Comparison of ENCODE assay signal across 13 cellular contexts in genomic region chr6:31578461-31579118, GRCh38. TPM values are rescaled to one million over a fixed set of nuclear protein-coding genes. Genes with fewer than 3 reads are reported as not detected.
DNase-seq lines count a peak whose midpoint lies in the region; ATAC-seq and TF ChIP-seq lines count a peak whose summit lies in the region.
"Had no signal": no experiment of that assay in that cellular context is flagged by ENCODE, and none has a peak within 500 bp of the region (broad histone marks: within the 10 kb centered on the region; RNA-seq: fewer than 3 reads in every experiment).

No MANE protein-coding gene starts in this region.

- BruUV-seq in MCF 10A (replicated peaks; lab: Mats Ljungman, UMichigan), result no TSS peak

- H3K27ac ChIP-seq in breast epithelium, result no peak overlapping the region
- no peak overlapping the region for H3K27ac ChIP-seq in RWPE1
- no peak overlapping the region for H3K27ac ChIP-seq in endodermal cell (ENCODE audit: low read depth, low read length)
- H3K27ac ChIP-seq in upper lobe of right lung, result no peak overlapping the region

- H3K36me3 Mint-ChIP-seq in MCF 10A (ENCODE audit: insufficient read depth, unreplicated experiment) (peaks cover 7% of the 10 kb centered on the region), endodermal cell (ENCODE audit: low read depth) (no peaks in the 10 kb centered on the region)
- peaks cover 83% of the 10 kb centered on the region for H3K36me3 Mint-ChIP-seq in stimulated activated effector memory CD8-positive, alpha-beta T cell treated with anti-CD3 and anti-CD28 coated beads, Interleukin-12 subunit alpha, Interleukin-12 subunit beta, amount 100 ng/mL, for 72 hours

- H3K9ac ChIP-seq in endodermal cell (ENCODE audit: extremely low read depth, low read length, poor library complexity, severe bottlenecking), result no peak overlapping the region

- no peaks in the 10 kb centered on the region for H3K9me3 Mint-ChIP-seq in MCF 10A (ENCODE audit: unreplicated experiment)
- no peaks in the 10 kb centered on the region for H3K9me3 Mint-ChIP-seq in endodermal cell
- no peaks in the 10 kb centered on the region for H3K9me3 Mint-ChIP-seq in stimulated activated effector memory CD8-positive, alpha-beta T cell treated with anti-CD3 and anti-CD28 coated beads, Interleukin-12 subunit alpha, Interleukin-12 subunit beta, amount 100 ng/mL, for 72 hours

- ATAC-seq in stimulated activated effector memory CD8-positive, alpha-beta T cell treated with anti-CD3 and anti-CD28 coated beads, Interleukin-12 subunit alpha, Interleukin-12 subunit beta, amount 100 ng/mL, for 72 hours, result no peak
- ATAC-seq in upper lobe of right lung, result no peak
- ATAC-seq: SK-N-SH treated with all-trans-retinoic acid at 6 μM for 48 hours had no signal

- H3K4me3 Mint-ChIP-seq in MCF 10A (ENCODE audit: unreplicated experiment) (no peak overlapping the region), endodermal cell (no peak overlapping the region)
- peak overlapping the region; percentile 97 for H3K4me3 Mint-ChIP-seq in stimulated activated effector memory CD8-positive, alpha-beta T cell treated with anti-CD3 and anti-CD28 coated beads, Interleukin-12 subunit alpha, Interleukin-12 subunit beta, amount 100 ng/mL, for 72 hours

- H3K4me3 ChIP-seq in breast epithelium, result no peak overlapping the region
- H3K4me3 ChIP-seq in endodermal cell (ENCODE audit: low read length), result no peak overlapping the region
- H3K4me3 ChIP-seq in upper lobe of right lung, result no peak overlapping the region

- H3K9me3 ChIP-seq in breast epithelium (no peaks in the 10 kb centered on the region), endodermal cell (ENCODE audit: control insufficient read depth, low read length) (no peaks in the 10 kb centered on the region), upper lobe of right lung (no peaks in the 10 kb centered on the region)

- DNase-seq in MCF 10A (ENCODE audit: unreplicated experiment), result peak; percentile 65
- no peak for DNase-seq in breast epithelium (ENCODE audit: low spot score in 2 of 2)
- DNase-seq in RWPE1 (ENCODE audit: low spot score), result peak; percentile 84
- DNase-seq in endodermal cell, result peak; percentile 68
- DNase-seq in stimulated activated effector memory CD8-positive, alpha-beta T cell treated with anti-CD3 and anti-CD28 coated beads, Interleukin-12 subunit alpha, Interleukin-12 subunit beta, amount 100 ng/mL, for 72 hours (ENCODE audit: low spot score in 2 of 2), result peak in 1 of 2 donors; percentile 54
- DNase-seq in upper lobe of right lung, result no peak
- no peak for DNase-seq in DMS 273 (lab: John Stamatoyannopoulos, UW; ENCODE audit: unreplicated experiment)
- DNase-seq in HuH-7.5 (ENCODE audit: low spot score), result no peak
- DNase-seq: activated gamma-delta T cell treated with Interleukin-2 at 50 U/mL for 16 hours, IMR-90, kidney had no signal

- TF ChIP-seq POLR2A in breast epithelium (IDR thresholded peaks at IDR 0.05), result no peak

- H3K27me3 ChIP-seq in breast epithelium (no peaks in the 10 kb centered on the region), endodermal cell (ENCODE audit: control insufficient read depth, insufficient read depth, low read length, poor library complexity, severe bottlenecking) (peaks cover 5% of the 10 kb centered on the region), upper lobe of right lung (no peaks in the 10 kb centered on the region)

- peaks cover 10% of the 10 kb centered on the region for H3K4me1 Mint-ChIP-seq in MCF 10A (ENCODE audit: insufficient read depth, unreplicated experiment)
- H3K4me1 Mint-ChIP-seq in endodermal cell, result peaks cover 20% of the 10 kb centered on the region
- peaks cover 67% of the 10 kb centered on the region for H3K4me1 Mint-ChIP-seq in stimulated activated effector memory CD8-positive, alpha-beta T cell treated with anti-CD3 and anti-CD28 coated beads, Interleukin-12 subunit alpha, Interleukin-12 subunit beta, amount 100 ng/mL, for 72 hours

- H3K27me3 Mint-ChIP-seq in MCF 10A (ENCODE audit: insufficient read depth, unreplicated experiment) (peaks cover 12% of the 10 kb centered on the region), endodermal cell (ENCODE audit: insufficient read depth) (peaks cover 51% of the 10 kb centered on the region)

- TF ChIP-seq CTCF in MCF 10A (IDR thresholded peaks at IDR 0.05; ENCODE audit: unreplicated experiment) (no peak), breast epithelium (IDR thresholded peaks at IDR 0.05) (no peak), RWPE1 (conservative IDR thresholded peaks at IDR 0.05; ENCODE audit: low read depth) (no peak), endodermal cell (conservative IDR thresholded peaks at IDR 0.05) (no peak), upper lobe of right lung (IDR thresholded peaks at IDR 0.05) (no peak)

- WGBS in endodermal cell (ENCODE audit: insufficient coverage in 1 of 2, insufficient read length in 1 of 2), 2 experiments, result 85 to 90% methylated on average over 8 to 9 of the region's 9 CpGs

- POLR2A ChIA-PET in MCF 10A (lab: Yijun Ruan, JAX), result interaction anchor here (0.5 to 1.7 kb wide), 9 partner anchors 9 to 1349 kb away, joined by 3 to 10 read pairs (median 4); partner anchors contain the start of genes ATP6V1G2, DDX39B and GPANK1
- POLR2A ChIA-PET in RWPE1 (lab: Yijun Ruan, JAX; ENCODE audit: low non-redundant PET), result no interaction called here

- H3K36me3 ChIP-seq in breast epithelium, result no peaks in the 10 kb centered on the region
- H3K36me3 ChIP-seq in endodermal cell (ENCODE audit: control insufficient read depth, insufficient read depth, low read length), result no peaks in the 10 kb centered on the region
- no peaks in the 10 kb centered on the region for H3K36me3 ChIP-seq in upper lobe of right lung

- CTCF ChIA-PET in MCF 10A (lab: Yijun Ruan, JAX), result interaction anchor here (0.9 to 18.9 kb wide), 3 partner anchors 19 to 48 kb away, joined by 3 to 215 read pairs (median 4); partner anchors contain the start of genes DDX39B and NCR3
- CTCF ChIA-PET in RWPE1 (lab: Yijun Ruan, JAX), result interaction anchor here (1.0 to 3.7 kb wide), 2 partner anchors 20 to 28 kb away, joined by 4 to 33 read pairs; no protein-coding TSS in a partner anchor

- H3K4me1 ChIP-seq in breast epithelium, result no peaks in the 10 kb centered on the region
- peaks cover 6% of the 10 kb centered on the region for H3K4me1 ChIP-seq in endodermal cell (ENCODE audit: control insufficient read depth, insufficient read depth, low read length)
- H3K4me1 ChIP-seq in upper lobe of right lung, result peaks cover 7% of the 10 kb centered on the region

- intact Hi-C loops in MCF 10A (cut with micrococcal nuclease), result no loop called here
- intact Hi-C loops in breast epithelium (cut with DNase I; ENCODE audit: low total_unique reads), result no loop called here
- intact Hi-C loops in upper lobe of right lung (cut with DNase I), result no loop called here

- H3K27ac Mint-ChIP-seq in MCF 10A (ENCODE audit: low read depth, unreplicated experiment) (peak overlapping the region; percentile 27), endodermal cell (no peak overlapping the region)
- H3K27ac Mint-ChIP-seq in stimulated activated effector memory CD8-positive, alpha-beta T cell treated with anti-CD3 and anti-CD28 coated beads, Interleukin-12 subunit alpha, Interleukin-12 subunit beta, amount 100 ng/mL, for 72 hours, result peak overlapping the region; percentile 98

RNA-seq across cellular contexts. Expression of gene TNF, which starts 3.2 kb away (rescaled TPM):
- total RNA-seq in MCF 10A (2022), result not detected in 2 replicates
- under 1 TPM in 2 of 3 donors, not detected in 1; 0.33 to 0.73 TPM for total RNA-seq in breast epithelium
- not detected for total RNA-seq in endodermal cell
- polyA plus RNA-seq in endodermal cell (2013, experiment 1 of 2), result not detected
- polyA plus RNA-seq in endodermal cell (2013, experiment 2 of 2), result not detected
- 2.4 TPM for total RNA-seq in upper lobe of right lung
- total RNA-seq: IMR-90 had no signal
- polyA plus RNA-seq: BJ, IMR-90 had no signal

RNA-seq across cellular contexts. Expression of gene LTB, which starts 3.6 kb away (rescaled TPM):
- total RNA-seq in MCF 10A (2022) (0.37 TPM in 1 of 2 replicates, not detected in the other), breast epithelium (1 to 10 TPM in 1 of 3 donors, under 1 TPM in 1, not detected in 1; 0.96 to 1.0 TPM), endodermal cell (1 to 10 TPM in 1 of 2 donors, not detected in 1; 1.3 TPM), upper lobe of right lung (6.2 TPM)
- polyA plus RNA-seq in endodermal cell (2013, experiment 1 of 2), result not detected
- polyA plus RNA-seq in endodermal cell (2013, experiment 2 of 2), result not detected
- total RNA-seq: IMR-90 had no signal
- polyA plus RNA-seq: BJ, IMR-90 had no signal

RNA-seq across cellular contexts. Expression of gene LTA, which starts 6.5 kb away (rescaled TPM):
- total RNA-seq in MCF 10A (2022) (not detected in 2 replicates), breast epithelium (under 1 TPM in 1 of 3 donors, not detected in 2; 0.29 TPM), endodermal cell (not detected), upper lobe of right lung (0.46 TPM)
- polyA plus RNA-seq in endodermal cell (2013, experiment 1 of 2), result 0.21 TPM
- polyA plus RNA-seq in endodermal cell (2013, experiment 2 of 2), result not detected
- total RNA-seq: IMR-90 had no signal
- polyA plus RNA-seq: BJ, IMR-90 had no signal

RNA-seq across cellular contexts. Expression of gene LST1, which starts 7.5 kb away (rescaled TPM):
- total RNA-seq in MCF 10A (2022), result not detected in 2 replicates
- total RNA-seq in breast epithelium, result 10 to 100 TPM in 1 of 3 donors, 1 to 10 TPM in 2; 8.8 to 10.7 (median 9.8) TPM
- total RNA-seq in endodermal cell, result not detected
- polyA plus RNA-seq in endodermal cell (2013, experiment 1 of 2), result 1.5 TPM
- not detected for polyA plus RNA-seq in endodermal cell (2013, experiment 2 of 2)
- total RNA-seq in upper lobe of right lung, result 68.1 TPM
- total RNA-seq: IMR-90 had no signal
- polyA plus RNA-seq: IMR-90 had no signal

RNA-seq across cellular contexts. Expression of gene NCR3, which starts 14.2 kb away (rescaled TPM):
- total RNA-seq in MCF 10A (2022), result not detected in 2 replicates
- total RNA-seq in breast epithelium, result not detected
- total RNA-seq in endodermal cell, result not detected
- not detected for polyA plus RNA-seq in endodermal cell (2013, experiment 1 of 2)
- polyA plus RNA-seq in endodermal cell (2013, experiment 2 of 2), result not detected
- total RNA-seq in upper lobe of right lung, result 1.8 TPM
- total RNA-seq: IMR-90 had no signal
- polyA plus RNA-seq: BJ, IMR-90 had no signal

Comparison
In these comparisons a context has a peak if more than half of its experiments do, and no peak if none do; other contexts are left out.
1. DNase-seq: peak in MCF 10A (single experiment), RWPE1 (single experiment) and endodermal cell (single experiment); none in breast epithelium (0 of 2), upper lobe of right lung (single experiment), DMS 273 (single experiment) and HuH-7.5 (single experiment).